ENCODE assay signal across 22 cellular contexts in genomic region chr10:97887399-97887798, GRCh38. TPM values are rescaled to one million over a fixed set of nuclear protein-coding genes. Genes with fewer than 3 reads are reported as not detected.
A peak's percentile ranks its signal among the peaks of the same experiment; 100 is the strongest.
DNase-seq lines count a peak whose midpoint lies in the region; ATAC-seq and TF ChIP-seq lines count a peak whose summit lies in the region.
"Had no signal": no experiment of that assay in that cellular context is flagged by ENCODE, and none has a peak within 500 bp of the region (broad histone marks: within the 10 kb centered on the region; RNA-seq: fewer than 3 reads in every experiment).

No MANE protein-coding gene starts in this region.

- H3K4me1 ChIP-seq in HEK293 (ENCODE audit: control insufficient read depth, insufficient read depth, low read length) (peaks cover 17% of the 10 kb centered on the region), mesendoderm (ENCODE audit: control insufficient read depth, low read depth, low read length) (peaks cover 2% of the 10 kb centered on the region)

- H4K5ac ChIP-seq in mesendoderm (ENCODE audit: low read length), result no peak overlapping the region

- H3K18ac ChIP-seq in mesendoderm (ENCODE audit: low read length), result no peak overlapping the region

- no peaks in the 10 kb centered on the region for H3K27me3 ChIP-seq in mesendoderm (ENCODE audit: insufficient read depth, low read length, poor library complexity)

- WGBS in mesendoderm (ENCODE audit: extremely low coverage, insufficient coverage, low lambda C conversion rate), result no CpG with 5 or more reads among the region's 6 CpGs

- no peak overlapping the region for H2AK5ac ChIP-seq in mesendoderm (ENCODE audit: low read length)

- peaks cover 7% of the 10 kb centered on the region for H3K27me3 Mint-ChIP-seq in T-helper 2 cell treated with Interferon-gamma antibody and Interleukin-4, amounts not matched to agents 5 μg/mL and 100 μg/mL, for 36 hours (ENCODE audit: low read depth)
- H3K27me3 Mint-ChIP-seq in activated T-cell treated with anti-CD3 and anti-CD28 coated beads, Interleukin-2, amount 50 U/mL, for 72 hours (ENCODE audit: low read depth), result no peaks in the 10 kb centered on the region

- H3K4ac ChIP-seq in mesendoderm (ENCODE audit: low read depth, low read length), result no peak overlapping the region

- no peak overlapping the region for H4K8ac ChIP-seq in mesendoderm (ENCODE audit: low read depth, low read length)

- H3K9ac ChIP-seq in mesendoderm (ENCODE audit: low read length), result no peak overlapping the region

- POLR2A ChIA-PET in HEK293 (lab: Yijun Ruan, JAX), result no interaction called here
- POLR2A ChIA-PET in RWPE1 (lab: Yijun Ruan, JAX; ENCODE audit: low non-redundant PET), result no interaction called here

- H3K9me3 ChIP-seq in HEK293 (ENCODE audit: control insufficient read depth, insufficient read depth, low read depth, low read length), result no peaks in the 10 kb centered on the region

- H3K4me3 Mint-ChIP-seq in T-helper 2 cell treated with Interferon-gamma antibody and Interleukin-4, amounts not matched to agents 5 μg/mL and 100 μg/mL, for 36 hours, result no peak overlapping the region
- no peak overlapping the region for H3K4me3 Mint-ChIP-seq in activated T-cell treated with anti-CD3 and anti-CD28 coated beads, Interleukin-2, amount 50 U/mL, for 72 hours
- H3K4me3 Mint-ChIP-seq: B cell; CD4-positive, alpha-beta T cell; GM23338; IgD-negative memory B cell had no signal

- H3K56ac ChIP-seq in mesendoderm (ENCODE audit: low read length), result no peak overlapping the region

- TF ChIP-seq CTCF in HEK293 (tag by site-specific recombination; IDR thresholded peaks at IDR 0.05) (no peak), RWPE1 (conservative IDR thresholded peaks at IDR 0.05; ENCODE audit: low read depth) (no peak)

- no peak for ATAC-seq in activated T-cell treated with anti-CD3 and anti-CD28 coated beads, Interleukin-2, amount 50 U/mL, for 72 hours (replicated peaks in 1 of 2)
- no peak for ATAC-seq in GM19455 (IDR thresholded peaks at IDR 0.05; ENCODE audit: unreplicated experiment)
- ATAC-seq: GM12878, GM23338, Right ventricle myocardium inferior had no signal

- H3K23ac ChIP-seq in mesendoderm (ENCODE audit: low read length), result peak overlapping the region; percentile 45

- DNase-seq in CMK (ENCODE audit: low read depth) (peak; percentile 34), RWPE1 (ENCODE audit: low spot score) (no peak), mesendoderm (peak; percentile 56), RKO (ENCODE audit: low spot score) (no peak)
- DNase-seq in T-helper 2 cell treated with Interferon-gamma antibody and Interleukin-4, amounts not matched to agents 5 μg/mL and 100 μg/mL, for 36 hours (ENCODE audit: low spot score), result no peak
- DNase-seq in activated T-cell treated with anti-CD3 and anti-CD28 coated beads, Interleukin-2, amount 50 U/mL, for 72 hours, result no peak
- DNase-seq: Calu3; CD4-positive, alpha-beta T cell; MV-4-11; NCI-H1436; NCI-H2029; NCI-H2171; NCI-H446; NCI-H69 had no signal

- no peak overlapping the region for H3K4me3 ChIP-seq in HEK293 (ENCODE audit: low read depth, low read length)
- H3K4me3 ChIP-seq in mesendoderm (ENCODE audit: low read length), result no peak overlapping the region
- H3K4me3 ChIP-seq: GM12878, GM23338 had no signal

- H3K79me1 ChIP-seq in mesendoderm (ENCODE audit: low read length), result no peaks in the 10 kb centered on the region

- H3K9me3 Mint-ChIP-seq in T-helper 2 cell treated with Interferon-gamma antibody and Interleukin-4, amounts not matched to agents 5 μg/mL and 100 μg/mL, for 36 hours, result no peaks in the 10 kb centered on the region
- no peaks in the 10 kb centered on the region for H3K9me3 Mint-ChIP-seq in activated T-cell treated with anti-CD3 and anti-CD28 coated beads, Interleukin-2, amount 50 U/mL, for 72 hours
- H3K9me3 Mint-ChIP-seq: CD4-positive, alpha-beta T cell; GM23338; IgD-negative memory B cell had no signal

- H3K36me3 Mint-ChIP-seq in T-helper 2 cell treated with Interferon-gamma antibody and Interleukin-4, amounts not matched to agents 5 μg/mL and 100 μg/mL, for 36 hours (ENCODE audit: low read depth), result no peaks in the 10 kb centered on the region
- no peaks in the 10 kb centered on the region for H3K36me3 Mint-ChIP-seq in activated T-cell treated with anti-CD3 and anti-CD28 coated beads, Interleukin-2, amount 50 U/mL, for 72 hours (ENCODE audit: insufficient read depth in 2 of 2)

- H3K4me2 ChIP-seq in mesendoderm (ENCODE audit: low read length), result no peak overlapping the region
- H3K4me2 ChIP-seq: GM23338 had no signal

- H3K79me2 ChIP-seq in mesendoderm (ENCODE audit: control insufficient read depth, insufficient read depth, low read length), result no peaks in the 10 kb centered on the region

- H2BK120ac ChIP-seq in mesendoderm (ENCODE audit: low read depth, low read length), result no peak overlapping the region

- no peak overlapping the region for H2BK5ac ChIP-seq in mesendoderm (ENCODE audit: low read length)

- H3K27ac ChIP-seq in HEK293 (ENCODE audit: extremely low read depth, low read depth, low read length), result no peak overlapping the region
- peak overlapping the region; percentile 89 for H3K27ac ChIP-seq in RWPE1
- no peak overlapping the region for H3K27ac ChIP-seq in mesendoderm (ENCODE audit: low read depth, low read length)

- no peaks in the 10 kb centered on the region for H3K36me3 ChIP-seq in HEK293 (ENCODE audit: control insufficient read depth in 2 of 2, insufficient read depth in 1 of 2, low read length in 2 of 2)
- no peaks in the 10 kb centered on the region for H3K36me3 ChIP-seq in mesendoderm (ENCODE audit: control insufficient read depth, insufficient read depth, low read length)

- CTCF ChIA-PET in HEK293 (lab: Yijun Ruan, JAX) (interaction anchor here (0.7 to 2.8 kb wide), 4 partner anchors 17 to 690 kb away, joined by 3 to 12 read pairs (median 3); no protein-coding TSS in a partner anchor), RWPE1 (lab: Yijun Ruan, JAX) (interaction anchor here (1.1 kb wide), 1 partner anchor 27 kb away, joined by 3 read pairs; no protein-coding TSS in a partner anchor)

- H3K27ac Mint-ChIP-seq in T-helper 2 cell treated with Interferon-gamma antibody and Interleukin-4, amounts not matched to agents 5 μg/mL and 100 μg/mL, for 36 hours, result no peak overlapping the region
- H3K27ac Mint-ChIP-seq in activated T-cell treated with anti-CD3 and anti-CD28 coated beads, Interleukin-2, amount 50 U/mL, for 72 hours, result no peak overlapping the region
- H3K27ac Mint-ChIP-seq: B cell; CD4-positive, alpha-beta T cell; GM23338; IgD-negative memory B cell had no signal

- no peak overlapping the region for H2BK15ac ChIP-seq in mesendoderm (replicated peaks; ENCODE audit: low read depth)

- H3K4me1 Mint-ChIP-seq in T-helper 2 cell treated with Interferon-gamma antibody and Interleukin-4, amounts not matched to agents 5 μg/mL and 100 μg/mL, for 36 hours (ENCODE audit: low read depth), result no peaks in the 10 kb centered on the region
- H3K4me1 Mint-ChIP-seq in activated T-cell treated with anti-CD3 and anti-CD28 coated beads, Interleukin-2, amount 50 U/mL, for 72 hours (ENCODE audit: low read depth), result no peaks in the 10 kb centered on the region
- H3K4me1 Mint-ChIP-seq: B cell, IgD-negative memory B cell had no signal

TF ChIP-seq in HEK293, 187 proteins besides CTCF, POLR2A, EP300 and RAD21 (continues in another document):
- TF ChIP-seq ZNF555 (tag by site-specific recombination; conservative IDR thresholded peaks at IDR 0.05) (no peak), ZNF660 (tag by site-specific recombination; IDR thresholded peaks at IDR 0.05) (no peak), SP2 (tag by site-specific recombination; IDR thresholded peaks at IDR 0.05) (no peak), OSR2 (tag by site-specific recombination; IDR thresholded peaks at IDR 0.05) (peak; percentile 56), ZNF629 (tag by site-specific recombination; IDR thresholded peaks at IDR 0.05) (no peak), YY1 (tag by site-specific recombination; IDR thresholded peaks at IDR 0.05) (no peak), ZNF148 (tag by site-specific recombination; IDR thresholded peaks at IDR 0.05; ENCODE audit: borderline replicate concordance) (no peak), ZIC2 (tag by site-specific recombination; IDR thresholded peaks at IDR 0.05) (peak; percentile 43), GLIS1 (tag by site-specific recombination; IDR thresholded peaks at IDR 0.05) (0 out of 2 replicates have a peak, but pooled peaks have one; percentile 28), ZNF16 (tag by site-specific recombination; IDR thresholded peaks at IDR 0.05; ENCODE audit: low read depth) (no peak), ZNF747 (tag by site-specific recombination; IDR thresholded peaks at IDR 0.05) (no peak), ZNF302 (tag by site-specific recombination; IDR thresholded peaks at IDR 0.05; ENCODE audit: low read depth) (no peak), SP7 (tag by site-specific recombination; IDR thresholded peaks at IDR 0.05) (no peak), ZNF138 (tag by site-specific recombination; IDR thresholded peaks at IDR 0.05; ENCODE audit: borderline replicate concordance) (no peak)

RNA-seq across cellular contexts. Expression of gene GOLGA7B, which starts 37.8 kb away (rescaled TPM):
- 0.01 TPM for polyA plus RNA-seq in mesendoderm (2013, experiment 1 of 2)
- polyA plus RNA-seq in mesendoderm (2013, experiment 2 of 2), result 0.03 TPM
- total RNA-seq in activated T-cell treated with anti-CD3 and anti-CD28 coated beads, Interleukin-2, amount 50 U/mL, for 72 hours, result under 1 TPM; 0.55 to 0.83 TPM
- total RNA-seq: B cell, GM12878 had no signal
- polyA plus RNA-seq: AG04450, IgD-negative memory B cell had no signal

Comparison
In these comparisons a context has a peak if more than half of its experiments do, and no peak if none do; other contexts are left out.
1. DNase-seq: peak in CMK (single experiment) and mesendoderm (single experiment); none in RWPE1 (single experiment), T-helper 2 cell treated with Interferon-gamma antibody and Interleukin-4, amounts not matched to agents 5 μg/mL and 100 μg/mL, for 36 hours (single experiment), activated T-cell treated with anti-CD3 and anti-CD28 coated beads, Interleukin-2, amount 50 U/mL, for 72 hours (0 of 2) and RKO (single experiment).